15 cellular contexts compared by ENCODE assay signal in genomic region chr5:37776826-37777225, GRCh38.
DNase-seq lines count a peak whose midpoint lies in the region; ATAC-seq and TF ChIP-seq lines count a peak whose summit lies in the region.
"Had no signal": no experiment of that assay in that cellular context is flagged by ENCODE, and none has a peak within 500 bp of the region (broad histone marks: within the 10 kb centered on the region; RNA-seq: fewer than 3 reads in every experiment).

No MANE protein-coding gene starts in this region.

- H3K27ac ChIP-seq in gastroesophageal sphincter (peak overlapping the region in 3 of 4 donors; percentile 39 to 68 (median 65)), smooth muscle cell (ENCODE audit: low read depth) (peak overlapping the region; percentile 94)
- H3K27ac ChIP-seq: BLaER1 treated with 17β-estradiol and CSF1 and Interleukin-3, amounts not matched to agents 10 nM and 100 nM had no signal

- H3K4me2 ChIP-seq in smooth muscle cell = peak overlapping the region; percentile 46
- H3K4me2 ChIP-seq: BLaER1 treated with 17β-estradiol and CSF1 and Interleukin-3, amounts not matched to agents 10 nM and 100 nM had no signal

- no peak for TF ChIP-seq EP300 in gastroesophageal sphincter (IDR thresholded peaks at IDR 0.05)

- peak; percentile 79 for ATAC-seq in gastroesophageal sphincter
- no peak for ATAC-seq in HG02973 (IDR thresholded peaks at IDR 0.05; ENCODE audit: unreplicated experiment)
- ATAC-seq: K562 had no signal

- no peak for TF ChIP-seq POLR2A in gastroesophageal sphincter (IDR thresholded peaks at IDR 0.05)

- no peak overlapping the region for H3K4me3 ChIP-seq in gastroesophageal sphincter
- H3K4me3 ChIP-seq in smooth muscle cell = no peak overlapping the region
- H3K4me3 ChIP-seq: BLaER1 treated with 17β-estradiol and CSF1 and Interleukin-3, amounts not matched to agents 10 nM and 100 nM; K562 had no signal

- peaks cover 16% of the 10 kb centered on the region for H3F3A ChIP-seq in smooth muscle cell (ENCODE audit: low read depth)

- in situ Hi-C loops in GM13977 (cut with MboI; ENCODE audit: low pct_unique_long_range_greater_than_20kb, low sequenced_read_pairs, unreplicated experiment) = no loop called here

- peak; percentile 91 for DNase-seq in GM04503 (ENCODE audit: low read depth)
- DNase-seq in amniotic stem cell (lab: John Stamatoyannopoulos, UW) = peak; percentile 12
- DNase-seq in smooth muscle cell (lab: John Stamatoyannopoulos, UW; ENCODE audit: unreplicated experiment) = no peak
- DNase-seq in GM13977 (ENCODE audit: low spot score) = no peak
- no peak for DNase-seq in CD1c-positive myeloid dendritic cell (ENCODE audit: extremely low spot score)
- DNase-seq in midbrain (lab: John Stamatoyannopoulos, UW) = no peak
- DNase-seq: dermis blood vessel endothelial cell, DMS79, kidney, NCI-H1105 treated with DMSO at 0.1 percent for 48 hours, NCI-H524 treated with DMSO at 0.1 percent for 48 hours had no signal

- H3K4me1 ChIP-seq in gastroesophageal sphincter = peaks cover 0 to 17% (median 0%) of the 10 kb centered on the region in 3 donors
- H3K4me1 ChIP-seq in smooth muscle cell (ENCODE audit: low read depth) = no peaks in the 10 kb centered on the region
- H3K4me1 ChIP-seq: BLaER1 treated with 17β-estradiol and CSF1 and Interleukin-3, amounts not matched to agents 10 nM and 100 nM had no signal

- H3K27me3 ChIP-seq in gastroesophageal sphincter = no peaks in the 10 kb centered on the region
- H3K27me3 ChIP-seq in smooth muscle cell (ENCODE audit: low read depth) = no peaks in the 10 kb centered on the region
- H3K27me3 ChIP-seq: BLaER1 treated with 17β-estradiol and CSF1 and Interleukin-3, amounts not matched to agents 10 nM and 100 nM had no signal

- H3K79me2 ChIP-seq in smooth muscle cell (ENCODE audit: low read depth) = no peaks in the 10 kb centered on the region

- no peak for TF ChIP-seq CTCF in gastroesophageal sphincter (IDR thresholded peaks at IDR 0.05)
- no peak for TF ChIP-seq CTCF in smooth muscle cell (IDR thresholded peaks at IDR 0.05; ENCODE audit: borderline replicate concordance, insufficient read depth, poor library complexity, severe bottlenecking)
- no peak for TF ChIP-seq CTCF in GM13977 (IDR thresholded peaks at IDR 0.05; ENCODE audit: extremely low read depth, insufficient read depth, missing control alignments)

- no peak overlapping the region for H2AFZ ChIP-seq in smooth muscle cell (ENCODE audit: low read depth)

- 16 to 51% methylated on average over 4 to 7 of the region's 7 CpGs for WGBS in gastroesophageal sphincter (ENCODE audit: low coverage in 1 of 2), 2 donors
- WGBS in smooth muscle cell (ENCODE audit: low lambda C conversion rate) = 33% methylated on average over 7 of the region's 7 CpGs

- H3K9ac ChIP-seq in smooth muscle cell (ENCODE audit: low read depth) = peak overlapping the region; percentile 75
- H3K9ac ChIP-seq: BLaER1 treated with 17β-estradiol and CSF1 and Interleukin-3, amounts not matched to agents 10 nM and 100 nM had no signal

- no peaks in the 10 kb centered on the region for H3K36me3 ChIP-seq in gastroesophageal sphincter
- no peaks in the 10 kb centered on the region for H3K36me3 ChIP-seq in smooth muscle cell (ENCODE audit: low read depth)
- H3K36me3 ChIP-seq: BLaER1 treated with 17β-estradiol and CSF1 and Interleukin-3, amounts not matched to agents 10 nM and 100 nM had no signal

- H3K9me3 ChIP-seq in gastroesophageal sphincter (peaks cover 0 to 9% (median 0%) of the 10 kb centered on the region in 3 donors), smooth muscle cell (replicated peaks; ENCODE audit: low read depth) (no peaks in the 10 kb centered on the region)

- H4K20me1 ChIP-seq in smooth muscle cell (ENCODE audit: low read depth) = no peaks in the 10 kb centered on the region
- H4K20me1 ChIP-seq: BLaER1 treated with 17β-estradiol and CSF1 and Interleukin-3, amounts not matched to agents 10 nM and 100 nM had no signal

Comparison
In these comparisons a context has a peak if more than half of its experiments do, and no peak if none do; other contexts are left out.
1. DNase-seq: peak in GM04503 (single experiment) and amniotic stem cell (single experiment); none in smooth muscle cell (single experiment), GM13977 (single experiment), CD1c-positive myeloid dendritic cell (single experiment) and midbrain (single experiment).